8 cellular contexts compared by ENCODE assay signal in the genomic region with DNA sequence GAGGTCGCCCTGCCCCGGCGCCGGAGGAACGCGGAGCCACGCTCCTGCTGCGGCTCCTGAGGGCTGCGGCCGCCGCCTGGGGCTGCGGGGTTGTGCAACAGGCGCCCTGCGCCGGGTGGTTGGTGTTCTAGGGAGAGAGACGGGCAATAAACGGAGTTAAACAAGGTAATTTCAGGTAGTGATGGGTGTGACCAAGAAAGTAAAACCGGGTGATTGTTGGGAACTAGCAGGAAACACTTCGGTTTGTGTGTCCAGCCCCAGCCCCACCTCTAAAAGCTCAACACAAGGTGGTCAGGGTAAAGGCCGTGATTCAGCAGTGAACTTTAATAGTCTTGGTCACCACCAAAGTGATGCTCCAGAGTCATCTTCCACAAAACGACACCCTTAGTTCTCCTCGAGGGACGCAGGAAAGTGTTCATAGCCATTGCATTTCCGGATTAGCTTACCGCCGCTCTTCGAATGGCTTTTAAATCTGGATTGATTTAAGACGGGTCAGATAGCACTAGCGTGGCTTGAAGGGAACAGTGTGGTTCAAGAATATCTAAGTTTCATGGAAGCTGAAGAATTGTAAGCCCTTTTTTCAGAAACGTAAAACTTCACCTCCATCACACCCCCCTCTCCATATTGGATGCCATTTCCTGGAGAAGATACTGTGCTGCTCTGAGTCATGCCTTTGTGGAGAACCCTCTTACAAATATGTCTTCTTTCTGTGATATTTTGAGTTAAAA. TPM values are rescaled to one million over a fixed set of nuclear protein-coding genes. Genes with fewer than 3 reads are reported as not detected.
DNase-seq lines count a peak whose midpoint lies in the region; ATAC-seq, FAIRE-seq and TF ChIP-seq lines count a peak whose summit lies in the region.

No MANE protein-coding gene starts in this region.

- TF ChIP-seq CTCF in OCI-LY7 (conservative IDR thresholded peaks at IDR 0.05; ENCODE audit: low read length) (no peak), GM12878 (IDR thresholded peaks at IDR 0.05 in 2 of 3, conservative IDR thresholded peaks at IDR 0.05 in 1 of 3; ENCODE audit: control insufficient read depth in 2 of 3, extremely low read depth in 1 of 3, insufficient read depth in 1 of 3, low read depth in 3 of 3, low read length in 3 of 3) (no peak), spleen (IDR thresholded peaks at IDR 0.05 in 8 of 11, conservative IDR thresholded peaks at IDR 0.05 in 3 of 11) (no peak)

- WGBS in GM12878 (ENCODE audit: insufficient coverage, insufficient replicate concordance, low lambda C conversion rate, missing lambda C conversion rate): under 1% methylated on average over 30 of the region's 30 CpGs
- WGBS in spleen, 5 donors: 0 to 1% (median 1%) methylated on average over 30 of the region's 30 CpGs

- peak overlapping the region; percentile 71 for H3K27ac ChIP-seq in OCI-LY7 (ENCODE audit: low read depth, low read length, poor library complexity, severe bottlenecking)
- H3K27ac ChIP-seq in GM12878 (ENCODE audit: control insufficient read depth, insufficient read depth): peak overlapping the region; percentile 87
- peak overlapping the region; percentile 32 for H3K27ac ChIP-seq in iPS-20b (ENCODE audit: low read length)
- H3K27ac ChIP-seq in spleen: peak overlapping the region; percentile 92 to 99 (median 94)

- DNase-seq in CD1c-positive myeloid dendritic cell (ENCODE audit: extremely low spot score) (peak; percentile 67), OCI-LY7 (ENCODE audit: low spot score) (peak; percentile 46), GM12878 (ENCODE audit: low read depth, low spot score) (no peak), spleen (no peak), NCI-H774 (lab: John Stamatoyannopoulos, UW) (no peak)

- in situ Hi-C loops in GM12878 (cut with MboI): no loop called here

- SMC1A ChIA-PET in GM12878 (lab: Charles Lee; ENCODE audit: uncharacterized antibody, unreplicated experiment): interaction anchor here (1.0 to 1.9 kb wide), 10 partner anchors 12 to 524 kb away, joined by 3 to 8 read pairs (median 4); no protein-coding TSS in a partner anchor

- peak; percentile 19 for ATAC-seq in GM19023 (IDR thresholded peaks at IDR 0.05; ENCODE audit: unreplicated experiment)
- ATAC-seq in HG03520 (IDR thresholded peaks at IDR 0.05; ENCODE audit: unreplicated experiment): peak; percentile 21
- ATAC-seq in GM12878: peak; percentile 50

- FAIRE-seq in GM12878 (lab: Jason Lieb, UNC): no peak

- H2AFZ ChIP-seq in OCI-LY7 (ENCODE audit: low read length) (peak overlapping the region; percentile 55), GM12878 (ENCODE audit: control insufficient read depth, low read depth, low read length) (peak overlapping the region; percentile 94)

- H3K9ac ChIP-seq in GM12878 (ENCODE audit: control insufficient read depth, insufficient read depth, low read length) (peak overlapping the region; percentile 85), iPS-20b (ENCODE audit: low read depth, low read length) (peak overlapping the region; percentile 91)

- BruUV-seq in OCI-LY7 (replicated peaks; lab: Mats Ljungman, UMichigan) (TSS peak; percentile 56), GM12878 (replicated peaks; lab: Mats Ljungman, UMichigan) (TSS peak; percentile 60)

- peak overlapping the region; percentile 96 for H3K4me3 ChIP-seq in OCI-LY7 (ENCODE audit: low read depth, low read length, poor library complexity, severe bottlenecking)
- H3K4me3 ChIP-seq in GM12878: peak overlapping the region; percentile 91
- H3K4me3 ChIP-seq in iPS-20b (ENCODE audit: low read length): peak overlapping the region; percentile 93
- peak overlapping the region; percentile 79 to 99 (median 92) for H3K4me3 ChIP-seq in spleen

- no peaks in the 10 kb centered on the region for H3K27me3 ChIP-seq in GM12878 (replicated peaks in 1 of 2; ENCODE audit: control insufficient read depth in 2 of 2, insufficient read depth in 2 of 2, low read length in 1 of 2)
- no peaks in the 10 kb centered on the region for H3K27me3 ChIP-seq in iPS-20b (ENCODE audit: insufficient read depth, low read length)
- H3K27me3 ChIP-seq in spleen (replicated peaks in 1 of 7): no peaks in the 10 kb centered on the region

- peaks cover 56% of the 10 kb centered on the region for H3K79me2 ChIP-seq in OCI-LY7 (ENCODE audit: insufficient read depth, low read depth, low read length)
- H3K79me2 ChIP-seq in GM12878 (ENCODE audit: control insufficient read depth, insufficient read depth, low read length): peaks cover 53% of the 10 kb centered on the region

- POLR2A ChIA-PET in OCI-LY7 (lab: Charles Lee) (interaction anchor here (0.5 to 2.1 kb wide), 3 partner anchors 16 to 138 kb away, joined by 3 to 13 read pairs (median 3); partner anchors contain the start of gene ATP1B3), GM12878 (lab: Charles Lee) (interaction anchor here (0.6 to 1.8 kb wide), 6 partner anchors 137 to 713 kb away, joined by 3 to 12 read pairs (median 6); no protein-coding TSS in a partner anchor)

- TF ChIP-seq EP300 in GM12878 (IDR thresholded peaks at IDR 0.05; ENCODE audit: borderline replicate concordance in 1 of 2, control insufficient read depth in 1 of 2, low read depth in 2 of 2, low read length in 2 of 2): no peak

- CTCF ChIA-PET in OCI-LY7 (lab: Charles Lee; ENCODE audit: unreplicated experiment) (interaction anchor here (1.0 kb wide), 1 partner anchor 13 kb away, joined by 3 read pairs; no protein-coding TSS in a partner anchor), GM12878 (lab: Yijun Ruan, JAX) (interaction anchor here (0.6 to 2.6 kb wide), 14 partner anchors 12 to 1246 kb away, joined by 3 to 33 read pairs (median 4); partner anchors contain the start of gene ATP1B3)

- RAD21 ChIA-PET in GM12878 (lab: Charles Lee; ENCODE audit: unreplicated experiment): interaction anchor here (0.6 to 4.1 kb wide), 9 partner anchors 12 to 287 kb away, joined by 3 to 23 read pairs (median 4); partner anchors contain the start of gene ATP1B3

- H3K36me3 ChIP-seq in OCI-LY7 (ENCODE audit: insufficient read depth, low read length) (peaks cover 36% of the 10 kb centered on the region), GM12878 (ENCODE audit: control insufficient read depth in 2 of 2, insufficient read depth in 2 of 2, low read length in 1 of 2) (peaks cover 0 to 3% of the 10 kb centered on the region in 2 experiments; a peak in 1 of 4 replicates), iPS-20b (ENCODE audit: insufficient read depth, low read depth, low read length) (peaks cover 11% of the 10 kb centered on the region), spleen (peaks cover 0 to 15% (median 5%) of the 10 kb centered on the region in 6 donors)

- peak overlapping the region; percentile 82 for H3K4me2 ChIP-seq in OCI-LY7 (ENCODE audit: low read length)
- peak overlapping the region; percentile 66; the same call in 1 of the 2 replicates for H3K4me2 ChIP-seq in GM12878 (ENCODE audit: control insufficient read depth, insufficient read depth)

- H4K20me1 ChIP-seq in OCI-LY7 (ENCODE audit: insufficient read depth, low read length) (peaks cover 29% of the 10 kb centered on the region), GM12878 (ENCODE audit: control insufficient read depth, insufficient read depth) (no peaks in the 10 kb centered on the region)

- H3K9me2 ChIP-seq in OCI-LY7 (ENCODE audit: insufficient read depth, low read length): no peaks in the 10 kb centered on the region

- TF ChIP-seq RAD21 in GM12878 (IDR thresholded peaks at IDR 0.05; ENCODE audit: insufficient read depth, low read depth, low read length): no peak

- intact Hi-C loops in OCI-LY7 (cut with micrococcal nuclease; ENCODE audit: unreplicated experiment) (loop anchor here (1.0 to 10.0 kb wide), 7 partner anchors 137 to 709 kb away; partner anchors contain the start of genes RASA2 and XRN1), GM12878 (cut with micrococcal nuclease; ENCODE audit: unreplicated experiment) (loop anchor here (1.0 to 5.0 kb wide), 3 partner anchors 138 to 544 kb away; partner anchors contain the start of gene ATP1B3), spleen (cut with DNase I; ENCODE audit: low total_unique reads) (loop anchor here (10.0 kb wide), 2 partner anchors 164 to 176 kb away; no protein-coding TSS in a partner anchor)

- H3K4me1 ChIP-seq in OCI-LY7 (ENCODE audit: insufficient read depth, low read length, poor library complexity, severe bottlenecking) (peaks cover 40% of the 10 kb centered on the region), GM12878 (ENCODE audit: control insufficient read depth, insufficient read depth, low read length) (0 out of 2 replicates have a peak, but pooled peaks cover 5% of the 10 kb centered on the region), iPS-20b (ENCODE audit: insufficient read depth, low read length) (no peaks in the 10 kb centered on the region), spleen (peaks cover 28 to 60% (median 54%) of the 10 kb centered on the region in 6 donors)

- no peak for TF ChIP-seq POLR2A in GM12878 (IDR thresholded peaks at IDR 0.05; ENCODE audit: low read depth, low read length)
- TF ChIP-seq POLR2A in spleen (IDR thresholded peaks at IDR 0.05): no peak

- H3K9me3 ChIP-seq in OCI-LY7 (ENCODE audit: low read length): no peaks in the 10 kb centered on the region
- no peaks in the 10 kb centered on the region for H3K9me3 ChIP-seq in GM12878 (replicated peaks; ENCODE audit: control insufficient read depth, insufficient read depth, low read length)
- no peaks in the 10 kb centered on the region for H3K9me3 ChIP-seq in iPS-20b (ENCODE audit: insufficient read depth, low read depth, low read length)
- no peaks in the 10 kb centered on the region for H3K9me3 ChIP-seq in spleen

RNA-seq across cellular contexts. Expression of gene RNF7, which starts 0.7 kb away (rescaled TPM):
- 36.3 and 47.3 TPM in 2 replicates for total RNA-seq in OCI-LY7 (2014; rRNA removed; shearing (Covaris generic))
- total RNA-seq in OCI-LY7 (2022) (74.2 and 81.3 TPM in 2 replicates), GM12878 (2014; rRNA removed) (36.0 and 40.8 TPM in 2 replicates), GM12878 (2014; rRNA removed; fragmentation: Illumina TruSeq; extraction: Trizol) (50.2 and 52.1 TPM in 2 replicates), GM12878 (2021) (71.4 TPM in 2 replicates), spleen (10 to 100 TPM; 42.5 to 66.1 (median 55.9) TPM)
- 21.5 and 23.7 TPM in 2 replicates for total RNA-seq in GM12878 (2013; cell fraction: nucleolus; rRNA removed)
- 108 TPM for polyA plus RNA-seq in GM12878 (2011; ENCODE audit: low read depth)
- polyA plus RNA-seq in GM12878 (2011; rRNA removed) (81.5 and 110 TPM in 2 replicates), GM12878 (2014; fragmentation: Illumina TruSeq; extraction: Trizol) (38.4 and 50.3 TPM in 2 replicates), GM12878 (2014; fragmentation: Nextera tagmentation; extraction: Ambion mirVana) (10 to 100 TPM; 83.8 to 98.6 TPM), GM12878 (2014; rRNA removed) (43.6 and 51.6 TPM in 2 replicates), GM12878 (2016; fragmentation: Nextera tagmentation; extraction: Ambion mirVana) (100 to 1,000 TPM; 141 to 146 TPM), spleen (100 to 1,000 TPM in 2 of 3 donors, 10 to 100 TPM in 1; 93.9 to 117 (median 104) TPM)
- polyA plus RNA-seq in GM12878 (2011; cell fraction: cytosol; rRNA removed): 63.4 and 76.2 TPM in 2 replicates
- 26.3 and 29.6 TPM in 2 replicates for polyA plus RNA-seq in GM12878 (2011; cell fraction: nucleus; rRNA removed)
- polyA plus RNA-seq in GM12878 (2012): 63.5 and 72.3 TPM in 2 replicates
- 17.3 and 22.9 TPM in 2 replicates for polyA minus RNA-seq in GM12878 (2011; rRNA and poly(A)+ RNA removed)
- 12.4 and 14.3 TPM in 2 replicates for polyA minus RNA-seq in GM12878 (2011; cell fraction: cytosol; rRNA and poly(A)+ RNA removed)
- 10.0 and 13.0 TPM in 2 replicates for polyA minus RNA-seq in GM12878 (2011; cell fraction: nucleus; rRNA and poly(A)+ RNA removed)

RNA-seq across cellular contexts. Expression of gene GRK7, which starts 24.4 kb away (rescaled TPM):
- 0.08 TPM in 1 of 2 replicates, not detected in the other for total RNA-seq in OCI-LY7 (2014; rRNA removed; shearing (Covaris generic))
- total RNA-seq in OCI-LY7 (2022) (not detected in 2 replicates), GM12878 (2014; rRNA removed) (not detected in 2 replicates), GM12878 (2014; rRNA removed; fragmentation: Illumina TruSeq; extraction: Trizol) (not detected in 2 replicates), GM12878 (2021) (not detected in 2 replicates), spleen (under 1 TPM in 3 of 7 donors, not detected in 4; 0.14 to 0.26 (median 0.20) TPM)
- not detected in 2 replicates for total RNA-seq in GM12878 (2013; cell fraction: nucleolus; rRNA removed)
- not detected for polyA plus RNA-seq in GM12878 (2011; ENCODE audit: low read depth)
- polyA plus RNA-seq in GM12878 (2011; rRNA removed) (not detected in 2 replicates), GM12878 (2014; fragmentation: Illumina TruSeq; extraction: Trizol) (not detected in 2 replicates), GM12878 (2014; fragmentation: Nextera tagmentation; extraction: Ambion mirVana) (not detected), GM12878 (2014; rRNA removed) (not detected in 2 replicates), GM12878 (2016; fragmentation: Nextera tagmentation; extraction: Ambion mirVana) (not detected), spleen (under 1 TPM in 2 of 3 donors, not detected in 1; 0.02 to 0.07 TPM)
- not detected in 2 replicates for polyA plus RNA-seq in GM12878 (2011; cell fraction: cytosol; rRNA removed)
- 0.03 TPM in 1 of 2 replicates, not detected in the other for polyA plus RNA-seq in GM12878 (2011; cell fraction: nucleus; rRNA removed)
- not detected in 2 replicates for polyA plus RNA-seq in GM12878 (2012)
- 0.10 TPM in 1 of 2 replicates, not detected in the other for polyA minus RNA-seq in GM12878 (2011; rRNA and poly(A)+ RNA removed)
- not detected in 2 replicates for polyA minus RNA-seq in GM12878 (2011; cell fraction: cytosol; rRNA and poly(A)+ RNA removed)
- polyA minus RNA-seq in GM12878 (2011; cell fraction: nucleus; rRNA and poly(A)+ RNA removed): not detected in 2 replicates

Comparison
In these comparisons a context has a peak if more than half of its experiments do, and no peak if none do; other contexts are left out.
1. DNase-seq: peak in CD1c-positive myeloid dendritic cell (single experiment) and OCI-LY7 (single experiment); none in GM12878 (single experiment), spleen (single experiment) and NCI-H774 (single experiment).
2. H3K27ac ChIP-seq: peak in every context shown above with its lines; median percentile 94 in spleen; 87 in GM12878; 71 in OCI-LY7; 32 in iPS-20b.
3. Peak in every context shown above with its lines, with median percentiles within 50 percentile points of each other: ATAC-seq and H3K4me3 ChIP-seq.